Comparison of ENCODE assay signal across 25 cellular contexts in the genomic region with DNA sequence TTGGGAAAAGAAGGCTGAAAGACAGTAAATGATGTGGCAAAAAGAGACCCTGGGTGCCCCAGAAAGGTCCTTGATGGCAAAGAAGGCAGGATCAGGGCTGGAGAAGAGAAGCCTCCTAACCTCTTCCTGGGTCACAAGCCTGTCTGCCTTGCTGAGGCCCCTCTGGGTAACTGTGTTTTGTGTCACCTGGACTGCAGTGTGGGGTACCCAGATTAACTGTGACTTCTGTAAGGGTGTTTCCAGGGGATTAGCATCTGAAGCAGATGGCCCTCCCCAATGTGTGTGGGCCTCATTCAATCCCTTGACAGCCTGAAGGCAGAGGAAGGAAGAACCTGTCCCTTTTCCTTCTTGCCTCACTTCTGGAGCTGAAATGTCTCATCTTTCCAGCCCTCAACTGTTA. TPM values are rescaled to one million over a fixed set of nuclear protein-coding genes. Genes with fewer than 3 reads are reported as not detected.
"Had no signal": no experiment of that assay in that cellular context is flagged by ENCODE, and none has a peak within 500 bp of the region (broad histone marks: within the 10 kb centered on the region; RNA-seq: fewer than 3 reads in every experiment).

No MANE protein-coding gene starts in this region.

- FAIRE-seq: astrocyte, K562, RCC 7860 had no signal

- ATAC-seq: activated T-helper 17 cell treated with anti-CD3 and anti-CD28 coated beads, Interleukin-2, amount 50 U/mL, for 72 hours; PC-3 had no signal

- H3K27ac ChIP-seq: cardiac muscle cell had no signal

- DNase-seq: activated B cell treated with CpG ODN at 0.5 μM for 24 hours; activated CD4-positive, alpha-beta T cell treated with anti-CD3 and anti-CD28 coated beads for 1 hour; activated CD4-positive, alpha-beta T cell treated with anti-CD3 and anti-CD28 coated beads, Interleukin-2, amount 10 ng/mL, durations not matched to agents 24 days and 14 days; activated CD4-positive, alpha-beta T cell treated with anti-CD3 and anti-CD28 coated beads, Interleukin-2, amount 50 U/mL, for 48 hours; activated CD8-positive, alpha-beta memory T cell treated with anti-CD3 and anti-CD28 coated beads for 24 hours; activated gamma-delta T cell; activated naive CD4-positive, alpha-beta T cell treated with anti-CD3 and anti-CD28 coated beads for 36 hours; activated T-cell treated with anti-CD3 and anti-CD28 coated beads, Interleukin-2, amount 50 U/mL, for 48 hours; amygdala; cerebellar nuclear complex; Karpas-422; NCI-H1105 treated with DMSO at 0.1 percent for 48 hours; NCI-H1930; NCI-H2171; NCI-H2227 treated with DMSO at 0.1 percent for 48 hours; NCI-H446 treated with DMSO at 0.1 percent for 48 hours; NCI-H526 treated with DMSO at 0.1 percent for 48 hours; PC-3; SHP77 treated with DMSO at 0.1 percent for 48 hours had no signal

- H3K27me3 ChIP-seq: cardiac muscle cell had no signal

- H3K36me3 ChIP-seq: cardiac muscle cell had no signal

- H3K4me3 ChIP-seq: cardiac muscle cell, K562 had no signal

RNA-seq across cellular contexts. Expression of a gene that starts 35.6 kb away (rescaled TPM):
- total RNA-seq: activated CD4-positive, alpha-beta T cell treated with anti-CD3 and anti-CD28 coated beads, Interleukin-2, amount 10 ng/mL, durations not matched to agents 24 days and 14 days; activated naive CD4-positive, alpha-beta T cell treated with anti-CD3 and anti-CD28 coated beads for 36 hours; activated T-helper 17 cell treated with anti-CD3 and anti-CD28 coated beads, Interleukin-2, amount 50 U/mL, for 72 hours; PC-3; SK-MEL-5 had no signal
- polyA plus RNA-seq: K562 had no signal
